ENCODE assay signal across 1 cellular context in genomic region chr16:54040480-54040879, GRCh38.
TF ChIP-seq lines count a peak whose summit lies in the region.

No MANE protein-coding gene starts in this region.

TF ChIP-seq in HepG2, 621 proteins besides CTCF, POLR2A, EP300 and RAD21 (continued from another document and continues in another):
- TF ChIP-seq ZBTB1 (CRISPR knock-in tag; IDR thresholded peaks at IDR 0.05; ENCODE audit: borderline replicate concordance): no peak
- TF ChIP-seq ZBTB42 (CRISPR knock-in tag; IDR thresholded peaks at IDR 0.05): no peak
- TF ChIP-seq, protein P1, sequence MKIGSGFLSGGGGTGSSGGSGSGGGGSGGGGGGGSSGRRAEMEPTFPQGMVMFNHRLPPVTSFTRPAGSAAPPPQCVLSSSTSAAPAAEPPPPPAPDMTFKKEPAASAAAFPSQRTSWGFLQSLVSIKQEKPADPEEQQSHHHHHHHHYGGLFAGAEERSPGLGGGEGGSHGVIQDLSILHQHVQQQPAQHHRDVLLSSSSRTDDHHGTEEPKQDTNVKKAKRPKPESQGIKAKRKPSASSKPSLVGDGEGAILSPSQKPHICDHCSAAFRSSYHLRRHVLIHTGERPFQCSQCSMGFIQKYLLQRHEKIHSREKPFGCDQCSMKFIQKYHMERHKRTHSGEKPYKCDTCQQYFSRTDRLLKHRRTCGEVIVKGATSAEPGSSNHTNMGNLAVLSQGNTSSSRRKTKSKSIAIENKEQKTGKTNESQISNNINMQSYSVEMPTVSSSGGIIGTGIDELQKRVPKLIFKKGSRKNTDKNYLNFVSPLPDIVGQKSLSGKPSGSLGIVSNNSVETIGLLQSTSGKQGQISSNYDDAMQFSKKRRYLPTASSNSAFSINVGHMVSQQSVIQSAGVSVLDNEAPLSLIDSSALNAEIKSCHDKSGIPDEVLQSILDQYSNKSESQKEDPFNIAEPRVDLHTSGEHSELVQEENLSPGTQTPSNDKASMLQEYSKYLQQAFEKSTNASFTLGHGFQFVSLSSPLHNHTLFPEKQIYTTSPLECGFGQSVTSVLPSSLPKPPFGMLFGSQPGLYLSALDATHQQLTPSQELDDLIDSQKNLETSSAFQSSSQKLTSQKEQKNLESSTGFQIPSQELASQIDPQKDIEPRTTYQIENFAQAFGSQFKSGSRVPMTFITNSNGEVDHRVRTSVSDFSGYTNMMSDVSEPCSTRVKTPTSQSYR (CRISPR knock-in tag; IDR thresholded peaks at IDR 0.05; ENCODE audit: borderline replicate concordance): peak; percentile 33; the same call in 1 of the 2 replicates
- TF ChIP-seq AKNA (CRISPR knock-in tag; IDR thresholded peaks at IDR 0.05; ENCODE audit: borderline replicate concordance): no peak
- TF ChIP-seq, protein P2, sequence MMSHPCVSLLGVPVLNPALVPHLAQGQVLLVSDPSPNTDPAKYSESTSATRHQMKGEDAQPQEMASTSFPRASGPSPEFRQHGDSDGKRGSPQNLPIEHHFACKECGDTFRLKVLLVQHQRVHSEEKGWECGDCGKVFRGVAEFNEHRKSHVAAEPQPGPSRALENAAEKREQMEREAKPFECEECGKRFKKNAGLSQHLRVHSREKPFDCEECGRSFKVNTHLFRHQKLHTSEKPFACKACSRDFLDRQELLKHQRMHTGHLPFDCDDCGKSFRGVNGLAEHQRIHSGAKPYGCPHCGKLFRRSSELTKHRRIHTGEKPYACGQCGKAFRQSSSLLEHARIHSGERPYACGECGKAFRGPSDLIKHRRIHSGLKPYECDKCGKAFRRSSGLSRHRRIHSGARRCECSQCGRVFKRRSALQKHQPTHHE (CRISPR knock-in tag; IDR thresholded peaks at IDR 0.05; ENCODE audit: borderline replicate concordance): no peak
- no peak for TF ChIP-seq ZNF256 (CRISPR knock-in tag; conservative IDR thresholded peaks at IDR 0.05)
- TF ChIP-seq HMGXB4 (CRISPR knock-in tag; IDR thresholded peaks at IDR 0.05; ENCODE audit: borderline replicate concordance in 1 of 2, low read depth in 1 of 2): no peak
- TF ChIP-seq ZNF83 (CRISPR knock-in tag; IDR thresholded peaks at IDR 0.05; ENCODE audit: borderline replicate concordance): no peak
- TF ChIP-seq ATF7-NPFF (CRISPR knock-in tag; IDR thresholded peaks at IDR 0.05; ENCODE audit: low read depth): no peak
- no peak for TF ChIP-seq ZGPAT (CRISPR knock-in tag; IDR thresholded peaks at IDR 0.05)
- TF ChIP-seq HDAC2 (CRISPR knock-in tag; IDR thresholded peaks at IDR 0.05): peak; percentile 82; the same call in 1 of the 2 replicates
- no peak for TF ChIP-seq MXI1 (IDR thresholded peaks at IDR 0.05; ENCODE audit: borderline replicate concordance, low read depth, low read length)
- no peak for TF ChIP-seq ZNF546 (CRISPR knock-in tag; conservative IDR thresholded peaks at IDR 0.05)
- TF ChIP-seq, protein P3, sequence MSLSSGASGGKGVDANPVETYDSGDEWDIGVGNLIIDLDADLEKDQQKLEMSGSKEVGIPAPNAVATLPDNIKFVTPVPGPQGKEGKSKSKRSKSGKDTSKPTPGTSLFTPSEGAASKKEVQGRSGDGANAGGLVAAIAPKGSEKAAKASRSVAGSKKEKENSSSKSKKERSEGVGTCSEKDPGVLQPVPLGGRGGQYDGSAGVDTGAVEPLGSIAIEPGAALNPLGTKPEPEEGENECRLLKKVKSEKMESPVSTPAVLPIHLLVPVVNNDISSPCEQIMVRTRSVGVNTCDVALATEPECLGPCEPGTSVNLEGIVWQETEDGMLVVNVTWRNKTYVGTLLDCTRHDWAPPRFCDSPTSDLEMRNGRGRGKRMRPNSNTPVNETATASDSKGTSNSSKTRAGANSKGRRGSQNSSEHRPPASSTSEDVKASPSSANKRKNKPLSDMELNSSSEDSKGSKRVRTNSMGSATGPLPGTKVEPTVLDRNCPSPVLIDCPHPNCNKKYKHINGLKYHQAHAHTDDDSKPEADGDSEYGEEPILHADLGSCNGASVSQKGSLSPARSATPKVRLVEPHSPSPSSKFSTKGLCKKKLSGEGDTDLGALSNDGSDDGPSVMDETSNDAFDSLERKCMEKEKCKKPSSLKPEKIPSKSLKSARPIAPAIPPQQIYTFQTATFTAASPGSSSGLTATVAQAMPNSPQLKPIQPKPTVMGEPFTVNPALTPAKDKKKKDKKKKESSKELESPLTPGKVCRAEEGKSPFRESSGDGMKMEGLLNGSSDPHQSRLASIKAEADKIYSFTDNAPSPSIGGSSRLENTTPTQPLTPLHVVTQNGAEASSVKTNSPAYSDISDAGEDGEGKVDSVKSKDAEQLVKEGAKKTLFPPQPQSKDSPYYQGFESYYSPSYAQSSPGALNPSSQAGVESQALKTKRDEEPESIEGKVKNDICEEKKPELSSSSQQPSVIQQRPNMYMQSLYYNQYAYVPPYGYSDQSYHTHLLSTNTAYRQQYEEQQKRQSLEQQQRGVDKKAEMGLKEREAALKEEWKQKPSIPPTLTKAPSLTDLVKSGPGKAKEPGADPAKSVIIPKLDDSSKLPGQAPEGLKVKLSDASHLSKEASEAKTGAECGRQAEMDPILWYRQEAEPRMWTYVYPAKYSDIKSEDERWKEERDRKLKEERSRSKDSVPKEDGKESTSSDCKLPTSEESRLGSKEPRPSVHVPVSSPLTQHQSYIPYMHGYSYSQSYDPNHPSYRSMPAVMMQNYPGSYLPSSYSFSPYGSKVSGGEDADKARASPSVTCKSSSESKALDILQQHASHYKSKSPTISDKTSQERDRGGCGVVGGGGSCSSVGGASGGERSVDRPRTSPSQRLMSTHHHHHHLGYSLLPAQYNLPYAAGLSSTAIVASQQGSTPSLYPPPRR (CRISPR knock-in tag; IDR thresholded peaks at IDR 0.05; ENCODE audit: borderline replicate concordance): no peak
- no peak; the same call in 1 of the 2 replicates for TF ChIP-seq TFAP4 (IDR thresholded peaks at IDR 0.05; ENCODE audit: borderline replicate concordance, low read depth)
- no peak for TF ChIP-seq BHLHE40 (IDR thresholded peaks at IDR 0.05; ENCODE audit: low read length)
- no peak for TF ChIP-seq KAT2B (IDR thresholded peaks at IDR 0.05; ENCODE audit: borderline replicate concordance, low read depth, low read length)
- TF ChIP-seq RORA (CRISPR knock-in tag; IDR thresholded peaks at IDR 0.05): no peak
- TF ChIP-seq ZNF337 (CRISPR knock-in tag; IDR thresholded peaks at IDR 0.05; ENCODE audit: borderline replicate concordance, low read depth): no peak
- TF ChIP-seq EHMT2 (IDR thresholded peaks at IDR 0.05; ENCODE audit: borderline replicate concordance, low read depth, low read length): peak; percentile 60; the same call in 1 of the 2 replicates
- TF ChIP-seq, protein P4, sequence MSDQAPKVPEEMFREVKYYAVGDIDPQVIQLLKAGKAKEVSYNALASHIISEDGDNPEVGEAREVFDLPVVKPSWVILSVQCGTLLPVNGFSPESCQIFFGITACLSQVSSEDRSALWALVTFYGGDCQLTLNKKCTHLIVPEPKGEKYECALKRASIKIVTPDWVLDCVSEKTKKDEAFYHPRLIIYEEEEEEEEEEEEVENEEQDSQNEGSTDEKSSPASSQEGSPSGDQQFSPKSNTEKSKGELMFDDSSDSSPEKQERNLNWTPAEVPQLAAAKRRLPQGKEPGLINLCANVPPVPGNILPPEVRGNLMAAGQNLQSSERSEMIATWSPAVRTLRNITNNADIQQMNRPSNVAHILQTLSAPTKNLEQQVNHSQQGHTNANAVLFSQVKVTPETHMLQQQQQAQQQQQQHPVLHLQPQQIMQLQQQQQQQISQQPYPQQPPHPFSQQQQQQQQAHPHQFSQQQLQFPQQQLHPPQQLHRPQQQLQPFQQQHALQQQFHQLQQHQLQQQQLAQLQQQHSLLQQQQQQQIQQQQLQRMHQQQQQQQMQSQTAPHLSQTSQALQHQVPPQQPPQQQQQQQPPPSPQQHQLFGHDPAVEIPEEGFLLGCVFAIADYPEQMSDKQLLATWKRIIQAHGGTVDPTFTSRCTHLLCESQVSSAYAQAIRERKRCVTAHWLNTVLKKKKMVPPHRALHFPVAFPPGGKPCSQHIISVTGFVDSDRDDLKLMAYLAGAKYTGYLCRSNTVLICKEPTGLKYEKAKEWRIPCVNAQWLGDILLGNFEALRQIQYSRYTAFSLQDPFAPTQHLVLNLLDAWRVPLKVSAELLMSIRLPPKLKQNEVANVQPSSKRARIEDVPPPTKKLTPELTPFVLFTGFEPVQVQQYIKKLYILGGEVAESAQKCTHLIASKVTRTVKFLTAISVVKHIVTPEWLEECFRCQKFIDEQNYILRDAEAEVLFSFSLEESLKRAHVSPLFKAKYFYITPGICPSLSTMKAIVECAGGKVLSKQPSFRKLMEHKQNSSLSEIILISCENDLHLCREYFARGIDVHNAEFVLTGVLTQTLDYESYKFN (CRISPR knock-in tag; conservative IDR thresholded peaks at IDR 0.05): peak; percentile 84
- no peak for TF ChIP-seq SMAD1 (CRISPR knock-in tag; IDR thresholded peaks at IDR 0.05; ENCODE audit: borderline replicate concordance, low read depth)
- TF ChIP-seq KDM1A (CRISPR knock-in tag; IDR thresholded peaks at IDR 0.05): peak; percentile 56; the same call in 1 of the 2 replicates
- TF ChIP-seq ZNF451 (CRISPR knock-in tag; IDR thresholded peaks at IDR 0.05): 0 out of 2 replicates have a peak, but pooled peaks have one; percentile 39
- TF ChIP-seq SMC3 (IDR thresholded peaks at IDR 0.05; ENCODE audit: low read length): no peak
- no peak for TF ChIP-seq ZNF260 (CRISPR knock-in tag; IDR thresholded peaks at IDR 0.05; ENCODE audit: borderline replicate concordance, low read depth)
- TF ChIP-seq ZNF180 (CRISPR knock-in tag; IDR thresholded peaks at IDR 0.05; ENCODE audit: borderline replicate concordance, low read depth): no peak
- TF ChIP-seq, protein P5, sequence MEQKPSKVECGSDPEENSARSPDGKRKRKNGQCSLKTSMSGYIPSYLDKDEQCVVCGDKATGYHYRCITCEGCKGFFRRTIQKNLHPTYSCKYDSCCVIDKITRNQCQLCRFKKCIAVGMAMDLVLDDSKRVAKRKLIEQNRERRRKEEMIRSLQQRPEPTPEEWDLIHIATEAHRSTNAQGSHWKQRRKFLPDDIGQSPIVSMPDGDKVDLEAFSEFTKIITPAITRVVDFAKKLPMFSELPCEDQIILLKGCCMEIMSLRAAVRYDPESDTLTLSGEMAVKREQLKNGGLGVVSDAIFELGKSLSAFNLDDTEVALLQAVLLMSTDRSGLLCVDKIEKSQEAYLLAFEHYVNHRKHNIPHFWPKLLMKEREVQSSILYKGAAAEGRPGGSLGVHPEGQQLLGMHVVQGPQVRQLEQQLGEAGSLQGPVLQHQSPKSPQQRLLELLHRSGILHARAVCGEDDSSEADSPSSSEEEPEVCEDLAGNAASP (CRISPR knock-in tag; IDR thresholded peaks at IDR 0.05; ENCODE audit: borderline replicate concordance): no peak
- TF ChIP-seq GTF2F1 (IDR thresholded peaks at IDR 0.05; ENCODE audit: low read length): no peak
- TF ChIP-seq MIER2 (CRISPR knock-in tag; IDR thresholded peaks at IDR 0.05): 0 out of 2 replicates have a peak, but pooled peaks have one; percentile 46
- no peak for TF ChIP-seq ZNF136 (CRISPR knock-in tag; IDR thresholded peaks at IDR 0.05; ENCODE audit: low read depth)
- TF ChIP-seq MIER3 (CRISPR knock-in tag; IDR thresholded peaks at IDR 0.05; ENCODE audit: borderline replicate concordance): no peak
